ENCODE assay signal across 1 cellular context in genomic region chr10:11697718-11698527, GRCh38.
TF ChIP-seq lines count a peak whose summit lies in the region.

No MANE protein-coding gene starts in this region.

TF ChIP-seq in WTC11, 78 proteins besides CTCF, POLR2A, EP300 and RAD21 (continued from another document):
- TF ChIP-seq ZSCAN18 (CRISPR knock-in tag; IDR thresholded peaks at IDR 0.05) (no peak), GABPB1 (CRISPR knock-in tag; IDR thresholded peaks at IDR 0.05) (peak; percentile 77)
